In genomic region chr17:75455896-75456416, GRCh38 we compare ENCODE assay signal across 8 cellular contexts.
DNase-seq lines count a peak whose midpoint lies in the region; ATAC-seq and TF ChIP-seq lines count a peak whose summit lies in the region.

No MANE protein-coding gene starts in this region.

- H3K9me3 ChIP-seq in iPS-20b (ENCODE audit: insufficient read depth, low read depth, low read length) = no peaks in the 10 kb centered on the region
- no peaks in the 10 kb centered on the region for H3K9me3 ChIP-seq in subcutaneous abdominal adipose tissue (ENCODE audit: control insufficient read depth in 5 of 5, low read length in 5 of 5)

- ATAC-seq in HG02981 (IDR thresholded peaks at IDR 0.05; ENCODE audit: unreplicated experiment) (peak; percentile 11), HG03108 (IDR thresholded peaks at IDR 0.05; ENCODE audit: unreplicated experiment) (no peak)
- peak; percentile 5 for ATAC-seq in activated naive CD8-positive, alpha-beta T cell treated with anti-CD3 and anti-CD28 coated beads, Interleukin-2, amount 50 U/mL, for 24 hours

- no peaks in the 10 kb centered on the region for H3K27me3 Mint-ChIP-seq in activated naive CD8-positive, alpha-beta T cell treated with anti-CD3 and anti-CD28 coated beads, Interleukin-2, amount 50 U/mL, for 24 hours

- no peak for TF ChIP-seq CTCF in GM06990 (IDR thresholded peaks at IDR 0.05; ENCODE audit: insufficient read depth, low read length, poor library complexity, severe bottlenecking)

- H3K4me1 ChIP-seq in iPS-20b (ENCODE audit: insufficient read depth, low read length) = peaks cover 8% of the 10 kb centered on the region; the same call in 1 of the 2 replicates
- H3K4me1 ChIP-seq in subcutaneous abdominal adipose tissue (ENCODE audit: control insufficient read depth in 5 of 5, insufficient read depth in 5 of 5, low read length in 5 of 5) = peaks cover 7 to 50% (median 45%) of the 10 kb centered on the region in 5 donors

- peak overlapping the region; percentile 82 for H3K4me3 Mint-ChIP-seq in activated naive CD8-positive, alpha-beta T cell treated with anti-CD3 and anti-CD28 coated beads, Interleukin-2, amount 50 U/mL, for 24 hours

- peak overlapping the region; percentile 97 for H3K9ac ChIP-seq in iPS-20b (ENCODE audit: low read depth, low read length)
- H3K9ac ChIP-seq in subcutaneous abdominal adipose tissue (ENCODE audit: low read length in 5 of 5) = peak overlapping the region; percentile 48 to 97 (median 77)

- H3K4me1 Mint-ChIP-seq in activated naive CD8-positive, alpha-beta T cell treated with anti-CD3 and anti-CD28 coated beads, Interleukin-2, amount 50 U/mL, for 24 hours = peaks cover 31% of the 10 kb centered on the region

- DNase-seq in GM06990 (ENCODE audit: extremely low read depth, insufficient read length) (no peak), GDM1 (lab: John Stamatoyannopoulos, UW) (no peak)
- no peak for DNase-seq in activated naive CD8-positive, alpha-beta T cell treated with anti-CD3 and anti-CD28 coated beads, Interleukin-2, amount 50 U/mL, for 24 hours
- DNase-seq in stimulated activated CD4-positive, alpha-beta T cell treated with anti-CD3 and anti-CD28 coated beads, Interleukin-2, amount 100 ng/mL, for 48 hours = no peak

- H3K4me3 ChIP-seq in GM06990 (replicated peaks; ENCODE audit: low read depth, low read length) (peak overlapping the region; percentile 75), iPS-20b (ENCODE audit: low read length) (peak overlapping the region; percentile 89), subcutaneous abdominal adipose tissue (ENCODE audit: low read depth in 1 of 5, low read length in 5 of 5) (peak overlapping the region; percentile 78 to 95 (median 93))

- H3K27ac Mint-ChIP-seq in activated naive CD8-positive, alpha-beta T cell treated with anti-CD3 and anti-CD28 coated beads, Interleukin-2, amount 50 U/mL, for 24 hours = peak overlapping the region; percentile 77

- peaks cover 1% of the 10 kb centered on the region for H3K36me3 Mint-ChIP-seq in activated naive CD8-positive, alpha-beta T cell treated with anti-CD3 and anti-CD28 coated beads, Interleukin-2, amount 50 U/mL, for 24 hours (ENCODE audit: low read depth)

- H3K27me3 ChIP-seq in GM06990 (replicated peaks; ENCODE audit: control insufficient read depth, insufficient read depth, low read length) (no peaks in the 10 kb centered on the region), iPS-20b (ENCODE audit: insufficient read depth, low read length) (no peaks in the 10 kb centered on the region), subcutaneous abdominal adipose tissue (ENCODE audit: control insufficient read depth in 5 of 5, insufficient read depth in 4 of 5, low read length in 5 of 5) (no peaks in the 10 kb centered on the region)

- H3K9me3 Mint-ChIP-seq in activated naive CD8-positive, alpha-beta T cell treated with anti-CD3 and anti-CD28 coated beads, Interleukin-2, amount 50 U/mL, for 24 hours = no peaks in the 10 kb centered on the region

- H3K27ac ChIP-seq in iPS-20b (ENCODE audit: low read length) (peak overlapping the region; percentile 64), subcutaneous abdominal adipose tissue (ENCODE audit: low read depth, low read length) (peak overlapping the region; percentile 88)

- H3K36me3 ChIP-seq in GM06990 (ENCODE audit: control insufficient read depth, insufficient read depth, low read length) (no peaks in the 10 kb centered on the region), iPS-20b (ENCODE audit: insufficient read depth, low read depth, low read length) (no peaks in the 10 kb centered on the region), subcutaneous abdominal adipose tissue (ENCODE audit: control insufficient read depth in 5 of 5, insufficient read depth in 5 of 5, low read length in 5 of 5) (no peaks in the 10 kb centered on the region)
